In the genomic region with DNA sequence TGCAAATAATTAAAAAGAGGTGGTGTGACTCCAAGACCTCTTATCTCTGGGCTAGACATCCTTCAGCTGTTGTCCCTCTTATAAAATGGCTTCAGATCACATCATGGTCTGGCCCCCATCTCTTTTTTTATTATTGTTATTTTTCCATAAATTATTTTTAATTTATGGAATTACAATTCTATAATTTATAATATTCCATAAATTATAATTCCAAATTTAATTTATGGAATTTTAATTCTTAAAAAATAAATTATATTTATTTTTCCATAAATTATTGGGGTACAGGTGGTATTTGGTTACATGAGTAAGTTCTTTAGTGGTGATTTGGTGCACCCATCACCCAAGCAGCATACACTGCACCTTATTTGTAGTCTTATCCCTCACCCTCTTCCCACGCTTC, we compare ENCODE assay signal across 30 cellular contexts.
"Had no signal": no experiment of that assay in that cellular context is flagged by ENCODE, and none has a peak within 500 bp of the region (broad histone marks: within the 10 kb centered on the region; RNA-seq: fewer than 3 reads in every experiment).

No MANE protein-coding gene starts in this region.

- DNase-seq: natural killer cell; occipital lobe; ovary; posterior cingulate gyrus; psoas muscle; right cardiac atrium; right lobe of liver; sigmoid colon; spleen; stimulated activated CD4-positive, alpha-beta T cell treated with anti-CD3 and anti-CD28 coated beads, Interleukin-12 subunit alpha, Interleukin-12 subunit beta, amount 100 ng/mL, for 4 hours; stimulated activated CD4-positive, alpha-beta T cell treated with anti-CD3 and anti-CD28 coated beads, Interleukin-1b, Interleukin-23, amount 100 ng/mL, for 48 hours; stimulated activated CD4-positive, alpha-beta T cell treated with anti-CD3 and anti-CD28 coated beads, Interleukin-4, amount 100 ng/mL, for 1 hour; stimulated activated CD4-positive, alpha-beta T cell treated with anti-CD3 and anti-CD28 coated beads, Interleukin-4, amount 100 ng/mL, for 4 hours; stimulated activated naive B cell treated with anti-CD40 and anti-IgM and Interleukin-4, amounts not matched to agents 10 μg/mL and 1 μg/mL and 100 μg/mL, for 72 hours; stimulated activated naive CD4-positive, alpha-beta T cell treated with Interleukin-2 at 50 U/mL for 16 hours; stomach; thyroid gland; trophoblast cell; upper lobe of left lung had no signal

- H3K27ac ChIP-seq: neural progenitor cell, ovary, parathyroid adenoma, psoas muscle, right lobe of liver, sigmoid colon, spleen, stomach, thoracic aorta, thyroid gland, tibial nerve, upper lobe of left lung, vagina had no signal

- H3K27me3 Mint-ChIP-seq: stimulated activated naive CD8-positive, alpha-beta T cell treated with anti-CD3 and anti-CD28 coated beads, Interleukin-15, Interleukin-2, amounts not matched to agents 100 ng/mL and 50 ng/mL, for 24 hours had no signal

- H3K36me3 Mint-ChIP-seq: natural killer cell; neural progenitor cell; stimulated activated effector memory CD8-positive, alpha-beta T cell treated with anti-CD3 and anti-CD28 coated beads, Interleukin-12 subunit alpha, Interleukin-12 subunit beta, amount 100 ng/mL, for 72 hours; stimulated activated naive B cell treated with anti-CD40 and anti-IgM and Interleukin-4, amounts not matched to agents 10 μg/mL and 1 μg/mL and 100 μg/mL, for 72 hours had no signal

- H3K36me3 ChIP-seq: neural progenitor cell, ovary, right lobe of liver, sigmoid colon, spleen, stomach, thoracic aorta, thyroid gland, tibial nerve, upper lobe of left lung, vagina had no signal

- H3K4me3 ChIP-seq: neural progenitor cell, ovary, psoas muscle, right lobe of liver, sigmoid colon, smooth muscle cell, spleen, stomach, thoracic aorta, thyroid gland, tibial nerve, upper lobe of left lung, vagina had no signal

- H3K9me3 ChIP-seq: ovary, psoas muscle, right lobe of liver, sigmoid colon, spleen, stomach, thoracic aorta, thyroid gland, tibial nerve, upper lobe of left lung, vagina had no signal

- H3K9me3 Mint-ChIP-seq: natural killer cell; stimulated activated effector memory CD8-positive, alpha-beta T cell treated with anti-CD3 and anti-CD28 coated beads, Interleukin-12 subunit alpha, Interleukin-12 subunit beta, amount 100 ng/mL, for 72 hours; stimulated activated naive B cell treated with anti-CD40 and anti-IgM and Interleukin-4, amounts not matched to agents 10 μg/mL and 1 μg/mL and 100 μg/mL, for 72 hours; stimulated activated naive CD8-positive, alpha-beta T cell treated with anti-CD3 and anti-CD28 coated beads, Interleukin-15, Interleukin-2, amounts not matched to agents 100 ng/mL and 50 ng/mL, for 24 hours had no signal

- H3K4me1 ChIP-seq: neural progenitor cell, parathyroid adenoma, psoas muscle, right lobe of liver, sigmoid colon, spleen, stomach, thyroid gland, tibial nerve, upper lobe of left lung had no signal

- H3K27ac Mint-ChIP-seq: natural killer cell; nephron; neural progenitor cell; progenitor cell of endocrine pancreas; stimulated activated effector memory CD8-positive, alpha-beta T cell treated with anti-CD3 and anti-CD28 coated beads, Interleukin-12 subunit alpha, Interleukin-12 subunit beta, amount 100 ng/mL, for 72 hours; stimulated activated naive B cell treated with anti-CD40 and anti-IgM and Interleukin-4, amounts not matched to agents 10 μg/mL and 1 μg/mL and 100 μg/mL, for 72 hours; stimulated activated naive CD8-positive, alpha-beta T cell treated with anti-CD3 and anti-CD28 coated beads, Interleukin-15, Interleukin-2, amounts not matched to agents 100 ng/mL and 50 ng/mL, for 24 hours had no signal

- ATAC-seq: natural killer cell; psoas muscle; right cardiac atrium; right lobe of liver; stimulated activated naive B cell treated with anti-CD40 and anti-IgM and Interleukin-4, amounts not matched to agents 10 μg/mL and 1 μg/mL and 100 μg/mL, for 72 hours had no signal

- H3K27me3 ChIP-seq: ovary, right lobe of liver, sigmoid colon, spleen, stomach, thyroid gland, tibial nerve, upper lobe of left lung, vagina had no signal

- FAIRE-seq: urothelium cell line had no signal

- H3K9ac ChIP-seq: neural progenitor cell, parathyroid adenoma had no signal

- H3K4me1 Mint-ChIP-seq: natural killer cell; nephron; neural progenitor cell; stimulated activated effector memory CD8-positive, alpha-beta T cell treated with anti-CD3 and anti-CD28 coated beads, Interleukin-12 subunit alpha, Interleukin-12 subunit beta, amount 100 ng/mL, for 72 hours; stimulated activated naive B cell treated with anti-CD40 and anti-IgM and Interleukin-4, amounts not matched to agents 10 μg/mL and 1 μg/mL and 100 μg/mL, for 72 hours had no signal

- H3K4me3 Mint-ChIP-seq: natural killer cell; nephron; neural progenitor cell; stimulated activated effector memory CD8-positive, alpha-beta T cell treated with anti-CD3 and anti-CD28 coated beads, Interleukin-12 subunit alpha, Interleukin-12 subunit beta, amount 100 ng/mL, for 72 hours; stimulated activated naive B cell treated with anti-CD40 and anti-IgM and Interleukin-4, amounts not matched to agents 10 μg/mL and 1 μg/mL and 100 μg/mL, for 72 hours; stimulated activated naive CD8-positive, alpha-beta T cell treated with anti-CD3 and anti-CD28 coated beads, Interleukin-15, Interleukin-2, amounts not matched to agents 100 ng/mL and 50 ng/mL, for 24 hours had no signal
